Comparison of ENCODE assay signal across 8 cellular contexts in the genomic region with DNA sequence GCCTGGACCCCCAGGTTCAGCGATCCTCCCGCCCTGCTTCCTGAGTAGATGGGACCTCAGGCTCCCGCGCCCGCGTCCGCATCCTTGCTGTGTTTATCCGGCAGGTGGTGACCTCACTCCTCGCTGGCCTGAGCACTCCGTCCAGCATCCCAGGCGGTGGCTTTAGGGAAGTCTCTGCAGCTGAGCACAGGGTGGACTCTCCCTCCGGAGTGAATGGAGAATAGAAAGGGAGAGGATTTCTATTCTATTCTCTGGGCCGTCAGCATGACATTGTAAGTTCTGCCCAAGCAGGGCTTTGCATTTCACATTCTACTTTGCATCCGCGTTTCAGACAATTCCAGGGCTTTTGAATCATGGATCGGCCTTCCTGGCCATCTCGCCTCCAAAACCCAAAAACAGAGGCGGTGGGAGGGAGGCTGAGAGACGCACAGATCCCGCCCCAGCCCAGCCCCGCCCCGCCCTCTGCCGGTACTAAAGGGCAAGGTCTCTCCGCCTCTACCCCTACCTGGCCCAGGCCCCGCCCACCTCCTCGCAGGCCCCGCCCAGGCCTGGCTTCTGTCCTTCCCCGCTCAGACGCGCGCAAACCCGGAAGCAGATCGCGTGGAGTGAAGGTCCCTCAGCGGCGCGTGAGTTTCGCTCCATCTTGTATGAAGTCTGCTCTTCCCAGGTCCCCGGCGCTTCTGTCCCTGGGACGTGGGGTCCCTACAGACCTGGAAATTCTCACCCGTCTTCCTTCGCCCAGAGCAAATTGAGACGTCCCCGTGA. TPM values are rescaled to one million over a fixed set of nuclear protein-coding genes. Genes with fewer than 3 reads are reported as not detected.
DNase-seq lines count a peak whose midpoint lies in the region; ATAC-seq and TF ChIP-seq lines count a peak whose summit lies in the region.

A gene (plus strand): TSS at position 572 of the 765 bp plus-strand sequence. CDS start 6,577 bp downstream, outside the sequence.

- CTCF ChIA-PET in activated CD4-positive, alpha-beta memory T cell treated with anti-CD3 and anti-CD28 coated beads for 36 hours (lab: Charles Lee) = no interaction called here

- intact Hi-C loops in activated CD4-positive, alpha-beta memory T cell treated with anti-CD3 and anti-CD28 coated beads for 36 hours (cut with micrococcal nuclease) = loop anchor here (1.0 to 2.0 kb wide), 2 partner anchors 33 to 172 kb away; a partner anchor contains a TSS

- peak; percentile 77 for DNase-seq in BE2C
- peak; percentile 88 to 97 for DNase-seq in NCI-H526 (lab: John Stamatoyannopoulos, UW)
- peak; percentile 98 for DNase-seq in activated CD4-positive, alpha-beta memory T cell treated with anti-CD3 and anti-CD28 coated beads for 36 hours
- DNase-seq in ecto neural progenitor cell (ENCODE audit: low spot score) = peak; percentile 91
- DNase-seq in lung (ENCODE audit: low spot score) = peak; percentile 93
- peak; percentile 85 to 94 (median 93) for DNase-seq in stimulated activated CD4-positive, alpha-beta T cell treated with anti-CD3 and anti-CD28 coated beads, TNF-alpha, amount 100 ng/mL, for 24 hours (ENCODE audit: low read depth in 3 of 3)

- no peaks in the 10 kb centered on the region for H3K27me3 ChIP-seq in BE2C
- H3K27me3 ChIP-seq in lung (ENCODE audit: control insufficient read depth, insufficient read depth) = no peaks in the 10 kb centered on the region

- TF ChIP-seq POLR2A in GM19193 (IDR thresholded peaks at IDR 0.05; ENCODE audit: extremely low read depth, insufficient read depth, insufficient read length) = peak; percentile 80

- H3K27ac ChIP-seq in lung (ENCODE audit: low read depth in 1 of 2, low read length in 1 of 2) = peak within 1 kb of the TSS; percentile 77 to 82

- no peaks in the 10 kb centered on the region for H3K27me3 Mint-ChIP-seq in activated CD4-positive, alpha-beta memory T cell treated with anti-CD3 and anti-CD28 coated beads for 36 hours

- H3K4me1 ChIP-seq in BE2C = no peaks in the 10 kb centered on the region
- peaks cover 0 to 2% of the 10 kb centered on the region in 2 donors for H3K4me1 ChIP-seq in lung (ENCODE audit: control insufficient read depth in 2 of 2, insufficient read depth in 2 of 2, low read length in 2 of 2)

- H3K9me3 ChIP-seq in BE2C = no peaks in the 10 kb centered on the region
- H3K9me3 ChIP-seq in lung (ENCODE audit: control insufficient read depth in 2 of 2, insufficient read depth in 1 of 2, low read length in 1 of 2) = no peaks in the 10 kb centered on the region

- peak within 1 kb of the TSS; percentile 87 for H3K27ac Mint-ChIP-seq in activated CD4-positive, alpha-beta memory T cell treated with anti-CD3 and anti-CD28 coated beads for 36 hours

- H3K36me3 ChIP-seq in BE2C (no peaks in the 10 kb centered on the region), lung (ENCODE audit: control insufficient read depth in 2 of 2, insufficient read depth in 2 of 2, low read length in 2 of 2) (no peaks in the 10 kb centered on the region)

- H3K4me3 ChIP-seq in BE2C (ENCODE audit: low read depth, low read length) = peak within 1 kb of the TSS; percentile 64
- peak within 1 kb of the TSS; percentile 66 for H3K4me3 ChIP-seq in lung

- WGBS in lung, 2 donors = 1% methylated on average over 45 of the region's 45 CpGs

- H3K4me1 Mint-ChIP-seq in activated CD4-positive, alpha-beta memory T cell treated with anti-CD3 and anti-CD28 coated beads for 36 hours (ENCODE audit: low read depth) = peaks cover 22% of the 10 kb centered on the region

- POLR2A ChIA-PET in activated CD4-positive, alpha-beta memory T cell treated with anti-CD3 and anti-CD28 coated beads for 36 hours (lab: Charles Lee) = no interaction called here

- ATAC-seq in HG03432 (IDR thresholded peaks at IDR 0.05; ENCODE audit: unreplicated experiment) (peak; percentile 99), lung (ENCODE audit: insufficient read depth, low FRiP score) (peak; percentile 100)

- H3K4me3 Mint-ChIP-seq in activated CD4-positive, alpha-beta memory T cell treated with anti-CD3 and anti-CD28 coated beads for 36 hours = peak within 1 kb of the TSS; percentile 88

- TF ChIP-seq CTCF in BE2C (IDR thresholded peaks at IDR 0.05; ENCODE audit: low read depth, low read length) = 0 out of 2 replicates have a peak, but pooled peaks have one; percentile 4
- TF ChIP-seq CTCF in lung (IDR thresholded peaks at IDR 0.05; ENCODE audit: control extremely low read depth, extremely low read depth) = no peak

- peaks cover 20% of the 10 kb centered on the region for H3K36me3 Mint-ChIP-seq in activated CD4-positive, alpha-beta memory T cell treated with anti-CD3 and anti-CD28 coated beads for 36 hours

- peaks cover 9% of the 10 kb centered on the region for H3K9me3 Mint-ChIP-seq in activated CD4-positive, alpha-beta memory T cell treated with anti-CD3 and anti-CD28 coated beads for 36 hours

RNA-seq across cellular contexts. Expression of the gene that starts here (rescaled TPM):
- 0.46 TPM for polyA plus RNA-seq in BE2C (2012; ENCODE audit: insufficient read depth, insufficient read length, low read depth)
- total RNA-seq in activated CD4-positive, alpha-beta memory T cell treated with anti-CD3 and anti-CD28 coated beads for 36 hours = 10 to 100 TPM; 14.5 to 19.9 TPM
- total RNA-seq in lung = 10 to 100 TPM in 1 of 2 donors, 1 to 10 TPM in 1; 7.1 to 19.7 TPM
- polyA plus RNA-seq in lung = 1 to 10 TPM; 3.2 to 4.1 TPM

Comparison
In these comparisons a context has a peak if more than half of its experiments do, and no peak if none do; other contexts are left out.
1. Peak in every context shown above with its lines: DNase-seq, ATAC-seq, H3K4me3 ChIP-seq and H3K27ac ChIP-seq.